14 cellular contexts compared by ENCODE assay signal in the genomic region with DNA sequence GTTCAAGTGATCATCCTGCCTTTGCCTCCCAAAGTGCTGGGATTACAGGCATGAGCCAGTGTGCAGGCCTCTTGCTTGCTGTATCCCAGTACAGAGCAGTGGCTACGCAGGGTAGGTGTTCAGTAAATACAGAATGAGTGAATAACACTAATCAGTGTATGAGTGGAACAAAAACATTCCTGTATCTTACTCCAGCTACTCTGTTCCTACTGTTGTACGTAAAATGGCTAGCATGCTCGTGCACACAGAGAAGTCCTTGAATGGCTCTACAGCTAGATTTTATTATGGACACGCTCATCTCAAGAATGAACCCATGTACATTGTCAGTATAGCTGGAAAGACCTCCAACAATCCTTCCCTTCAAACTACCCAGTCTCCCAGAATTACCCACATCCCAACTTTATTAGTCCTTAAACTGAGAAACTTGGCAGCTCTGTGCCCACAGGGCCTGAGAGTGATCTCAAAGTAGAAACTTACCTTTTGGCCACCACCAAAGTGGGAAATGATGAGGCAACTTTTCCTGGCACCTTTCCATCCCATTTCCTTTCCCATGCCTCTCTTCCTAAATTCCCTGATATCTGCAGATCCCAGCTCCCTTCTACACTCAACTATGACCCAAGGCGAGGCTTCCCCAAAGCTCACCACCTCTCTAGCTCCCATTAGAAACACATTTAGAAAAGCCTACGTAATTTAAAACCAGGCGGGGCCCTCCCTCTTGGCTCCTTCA.
DNase-seq lines count a peak whose midpoint lies in the region; ATAC-seq, FAIRE-seq and TF ChIP-seq lines count a peak whose summit lies in the region.
"Had no signal": no experiment of that assay in that cellular context is flagged by ENCODE, and none has a peak within 500 bp of the region (broad histone marks: within the 10 kb centered on the region; RNA-seq: fewer than 3 reads in every experiment).

No MANE protein-coding gene starts in this region.

- no peak overlapping the region for H3K9ac ChIP-seq in astrocyte (ENCODE audit: low read length)

- DNase-seq in CD14-positive monocyte (ENCODE audit: low spot score), result no peak
- DNase-seq in HFFc6, result no peak
- no peak for DNase-seq in astrocyte (ENCODE audit: low read depth)
- no peak for DNase-seq in naive B cell
- DNase-seq in SIG-M5 treated with dmso at 0.1 percent for 504 hours (lab: John Stamatoyannopoulos, UW; ENCODE audit: unreplicated experiment), result no peak
- no peak for DNase-seq in adrenal gland
- DNase-seq: activated naive CD4-positive, alpha-beta T cell treated with anti-CD3 and anti-CD28 coated beads, Interleukin-2, amount 50 U/mL, for 16 hours; colonic mucosa; DND-41 had no signal

- H3K27ac ChIP-seq in astrocyte (ENCODE audit: low read depth, low read length) (peak overlapping the region; percentile 32), adrenal gland (no peak overlapping the region)
- H3K27ac ChIP-seq: colonic mucosa, suprapubic skin, VCaP had no signal

- peaks cover 67% of the 10 kb centered on the region for H3K79me2 ChIP-seq in astrocyte (ENCODE audit: insufficient read depth, low read length)

- WGBS in adrenal gland, 4 donors, result 82 to 91% (median 84%) methylated on average over 7 of the region's 7 CpGs

- H3K36me3 Mint-ChIP-seq in CD14-positive monocyte, result peaks cover 19 to 38% of the 10 kb centered on the region in 2 donors
- no peaks in the 10 kb centered on the region for H3K36me3 Mint-ChIP-seq in HFFc6 (ENCODE audit: low read depth)
- H3K36me3 Mint-ChIP-seq in astrocyte (ENCODE audit: low read depth, unreplicated experiment), result peaks cover 11% of the 10 kb centered on the region
- H3K36me3 Mint-ChIP-seq in naive B cell, result peaks cover 0 to 11% of the 10 kb centered on the region in 2 donors

- no peak overlapping the region for H3K4me2 ChIP-seq in astrocyte (ENCODE audit: low read length)

- H3K4me3 Mint-ChIP-seq in CD14-positive monocyte, result no peak overlapping the region
- H3K4me3 Mint-ChIP-seq in HFFc6, result no peak overlapping the region
- peak overlapping the region; percentile 67 for H3K4me3 Mint-ChIP-seq in astrocyte (ENCODE audit: unreplicated experiment)
- peak overlapping the region in 2 of 8 donors; percentile 19 to 22 for H3K4me3 Mint-ChIP-seq in naive B cell

- no peaks in the 10 kb centered on the region for H3K36me3 ChIP-seq in astrocyte (ENCODE audit: insufficient read depth, low read length)
- H3K36me3 ChIP-seq in adrenal gland (replicated peaks in 1 of 2), result no peaks in the 10 kb centered on the region
- H3K36me3 ChIP-seq: colonic mucosa, spleen, suprapubic skin had no signal

- H3K9me3 ChIP-seq in astrocyte (ENCODE audit: insufficient read depth, low read depth, low read length) (no peaks in the 10 kb centered on the region), adrenal gland (replicated peaks in 1 of 3) (no peaks in the 10 kb centered on the region)
- H3K9me3 ChIP-seq: colonic mucosa, spleen, suprapubic skin had no signal

- peak overlapping the region in 4 of 7 donors; percentile 6 to 87 (median 44) for H3K27ac Mint-ChIP-seq in CD14-positive monocyte
- peak overlapping the region; percentile 97 for H3K27ac Mint-ChIP-seq in HFFc6
- no peak overlapping the region for H3K27ac Mint-ChIP-seq in astrocyte (ENCODE audit: unreplicated experiment)
- H3K27ac Mint-ChIP-seq in naive B cell, result peak overlapping the region in 5 of 6 donors; percentile 34 to 90 (median 64)

- H3K4me1 Mint-ChIP-seq in CD14-positive monocyte (peaks cover 23% of the 10 kb centered on the region), HFFc6 (ENCODE audit: low read depth) (peaks cover 45% of the 10 kb centered on the region), astrocyte (ENCODE audit: low read depth, unreplicated experiment) (peaks cover 45% of the 10 kb centered on the region), naive B cell (peaks cover 42 to 74% (median 67%) of the 10 kb centered on the region in 3 donors)

- H3K9me3 Mint-ChIP-seq in CD14-positive monocyte (no peaks in the 10 kb centered on the region), HFFc6 (no peaks in the 10 kb centered on the region), astrocyte (ENCODE audit: unreplicated experiment) (no peaks in the 10 kb centered on the region), naive B cell (no peaks in the 10 kb centered on the region)

- H3K27me3 Mint-ChIP-seq in CD14-positive monocyte (ENCODE audit: low read depth in 3 of 3), result no peaks in the 10 kb centered on the region
- no peaks in the 10 kb centered on the region for H3K27me3 Mint-ChIP-seq in HFFc6 (ENCODE audit: insufficient read depth)
- H3K27me3 Mint-ChIP-seq in astrocyte (ENCODE audit: low read depth, unreplicated experiment), result no peaks in the 10 kb centered on the region
- H3K27me3 Mint-ChIP-seq in naive B cell, result no peaks in the 10 kb centered on the region

- FAIRE-seq in astrocyte (lab: Jason Lieb, UNC), result no peak

- H3K27me3 ChIP-seq in astrocyte (ENCODE audit: insufficient read depth, low read length) (no peaks in the 10 kb centered on the region), adrenal gland (no peaks in the 10 kb centered on the region)
- H3K27me3 ChIP-seq: colonic mucosa, spleen, suprapubic skin had no signal

- H3K4me3 ChIP-seq in astrocyte (ENCODE audit: insufficient read depth, low read depth, low read length) (no peak overlapping the region), adrenal gland (no peak overlapping the region)
- H3K4me3 ChIP-seq: colonic mucosa, spleen, suprapubic skin had no signal

- H3K4me1 ChIP-seq in astrocyte (ENCODE audit: insufficient read depth, low read length) (peaks cover 28% of the 10 kb centered on the region), adrenal gland (replicated peaks in 1 of 2) (no peaks in the 10 kb centered on the region)
- H3K4me1 ChIP-seq: colonic mucosa had no signal

- TF ChIP-seq POLR2A in adrenal gland (IDR thresholded peaks at IDR 0.05), result no peak

- H4K20me1 ChIP-seq in astrocyte (ENCODE audit: insufficient read depth, low read length), result peaks cover 27% of the 10 kb centered on the region

- intact Hi-C loops in CD14-positive monocyte (cut with micrococcal nuclease) (no loop called here), adrenal gland (cut with DNase I) (no loop called here)

- TF ChIP-seq CTCF in CD14-positive monocyte (IDR thresholded peaks at IDR 0.05), result no peak
- no peak for TF ChIP-seq CTCF in HFFc6 (IDR thresholded peaks at IDR 0.05)
- no peak for TF ChIP-seq CTCF in astrocyte (IDR thresholded peaks at IDR 0.05; ENCODE audit: insufficient read depth, low read depth, low read length)
- no peak for TF ChIP-seq CTCF in adrenal gland (IDR thresholded peaks at IDR 0.05)

- H2AFZ ChIP-seq in astrocyte (ENCODE audit: low read depth, low read length), result no peak overlapping the region

- ATAC-seq in naive B cell (ENCODE audit: low read depth in 2 of 2), result no peak
- no peak for ATAC-seq in HG02973 (IDR thresholded peaks at IDR 0.05; ENCODE audit: unreplicated experiment)
- no peak for ATAC-seq in HG02852 (IDR thresholded peaks at IDR 0.05; ENCODE audit: unreplicated experiment)
